ENCODE assay signal across 25 cellular contexts in genomic region chr4:166400270-166400894, GRCh38.
DNase-seq lines count a peak whose midpoint lies in the region; ATAC-seq and TF ChIP-seq lines count a peak whose summit lies in the region.
"Had no signal": no experiment of that assay in that cellular context is flagged by ENCODE, and none has a peak within 500 bp of the region (broad histone marks: within the 10 kb centered on the region; RNA-seq: fewer than 3 reads in every experiment).

No MANE protein-coding gene starts in this region.

- no peaks in the 10 kb centered on the region for H3K36me3 ChIP-seq in endocrine pancreas (ENCODE audit: control insufficient read depth, insufficient read depth, low read length)
- no peaks in the 10 kb centered on the region for H3K36me3 ChIP-seq in lower lobe of right lung
- H3K36me3 ChIP-seq: BLaER1 treated with 17β-estradiol and CSF1 and Interleukin-3, amounts not matched to agents 10 nM and 100 nM; vagina had no signal

- H3K27ac ChIP-seq in lower lobe of right lung: no peak overlapping the region
- H3K27ac ChIP-seq: BLaER1 treated with 17β-estradiol and CSF1 and Interleukin-3, amounts not matched to agents 10 nM and 100 nM; testis; vagina had no signal

- H3K27me3 ChIP-seq in endocrine pancreas (ENCODE audit: control insufficient read depth, insufficient read depth, low read length): no peaks in the 10 kb centered on the region
- H3K27me3 ChIP-seq in lower lobe of right lung (ENCODE audit: low read depth): no peaks in the 10 kb centered on the region
- H3K27me3 ChIP-seq: BLaER1 treated with 17β-estradiol and CSF1 and Interleukin-3, amounts not matched to agents 10 nM and 100 nM; testis; vagina had no signal

- H3K4me1 ChIP-seq in endocrine pancreas (ENCODE audit: control insufficient read depth, insufficient read depth, low read length): peaks cover 28% of the 10 kb centered on the region
- no peaks in the 10 kb centered on the region for H3K4me1 ChIP-seq in lower lobe of right lung
- H3K4me1 ChIP-seq: BLaER1 treated with 17β-estradiol and CSF1 and Interleukin-3, amounts not matched to agents 10 nM and 100 nM; testis; vagina had no signal

- DNase-seq in DMS153 (lab: John Stamatoyannopoulos, UW) (peak; percentile 92), NCI-H1436 (lab: John Stamatoyannopoulos, UW) (peak; percentile 25), NCI-H69 (lab: John Stamatoyannopoulos, UW) (peak; percentile 88), lower lobe of right lung (no peak)
- no peak for DNase-seq in activated naive CD4-positive, alpha-beta T cell (lab: John Stamatoyannopoulos, UW)
- DNase-seq in activated CD8-positive, alpha-beta memory T cell treated with anti-CD3 and anti-CD28 coated beads, Interleukin-2, amount 50 U/mL, for 4 hours: no peak
- DNase-seq: ACHN; activated CD4-positive, alpha-beta T cell treated with anti-CD3 and anti-CD28 coated beads for 36 hours; activated naive CD8-positive, alpha-beta T cell treated with anti-CD3 and anti-CD28 coated beads, Interleukin-2, amount 10 ng/mL, durations not matched to agents 7 days and 5 days; effector CD8-positive, alpha-beta T cell; foreskin melanocyte; H7; hypothalamus; NCI-H2029; NCI-H524 treated with DMSO at 0.1 percent for 48 hours; SIG-M5; stimulated activated CD4-positive, alpha-beta T cell treated with anti-CD3 and anti-CD28 coated beads, Interleukin-2, amount 100 ng/mL, for 48 hours; stimulated activated naive B cell treated with anti-CD40 and anti-IgM and Interleukin-4, amounts not matched to agents 10 μg/mL and 1 μg/mL and 100 μg/mL, for 72 hours; T-helper 1 cell; testis had no signal

- intact Hi-C loops in lower lobe of right lung (cut with DNase I): no loop called here

- ATAC-seq in GM21529 (IDR thresholded peaks at IDR 0.05; ENCODE audit: unreplicated experiment) (no peak), lower lobe of right lung (no peak)
- ATAC-seq: activated CD4-positive, alpha-beta T cell treated with anti-CD3 and anti-CD28 coated beads for 36 hours; stimulated activated naive B cell treated with anti-CD40 and anti-IgM and Interleukin-4, amounts not matched to agents 10 μg/mL and 1 μg/mL and 100 μg/mL, for 72 hours had no signal

- H3K4me3 ChIP-seq in endocrine pancreas (ENCODE audit: control insufficient read depth, insufficient read depth, low read length): peak overlapping the region; percentile 7
- H3K4me3 ChIP-seq in lower lobe of right lung: no peak overlapping the region
- H3K4me3 ChIP-seq: BLaER1 treated with 17β-estradiol and CSF1 and Interleukin-3, amounts not matched to agents 10 nM and 100 nM; lung; testis; vagina had no signal

- no peaks in the 10 kb centered on the region for H3K9me3 ChIP-seq in endocrine pancreas (ENCODE audit: control insufficient read depth, low read length)
- no peaks in the 10 kb centered on the region for H3K9me3 ChIP-seq in lower lobe of right lung
- H3K9me3 ChIP-seq: BLaER1 treated with 17β-estradiol and CSF1 and Interleukin-3, amounts not matched to agents 10 nM and 100 nM; testis; vagina had no signal

- no peak for TF ChIP-seq CTCF in lower lobe of right lung (IDR thresholded peaks at IDR 0.05)

- no peak overlapping the region for H3K9ac ChIP-seq in endocrine pancreas (ENCODE audit: control insufficient read depth, insufficient read depth, low read length)
- H3K9ac ChIP-seq: BLaER1 treated with 17β-estradiol and CSF1 and Interleukin-3, amounts not matched to agents 10 nM and 100 nM had no signal

Comparison
In these comparisons a context has a peak if more than half of its experiments do, and no peak if none do; other contexts are left out.
1. DNase-seq: peak in DMS153 (single experiment), NCI-H1436 (single experiment) and NCI-H69 (single experiment); none in lower lobe of right lung (single experiment), activated naive CD4-positive, alpha-beta T cell (0 of 4) and activated CD8-positive, alpha-beta memory T cell treated with anti-CD3 and anti-CD28 coated beads, Interleukin-2, amount 50 U/mL, for 4 hours (single experiment).